Comparison of ENCODE assay signal across 8 cellular contexts in genomic region chr11:63813563-63814382, GRCh38.
A peak's percentile ranks its signal among the peaks of the same experiment; 100 is the strongest.
DNase-seq lines count a peak whose midpoint lies in the region; ATAC-seq, FAIRE-seq and TF ChIP-seq lines count a peak whose summit lies in the region.

No MANE protein-coding gene starts in this region.

- H3K27ac ChIP-seq in OCI-LY1 (ENCODE audit: low read depth, low read length, poor library complexity, severe bottlenecking) (peak overlapping the region; percentile 69), neutrophil (no peak overlapping the region)

- H3K4me1 ChIP-seq in OCI-LY1 (ENCODE audit: insufficient read depth, low read length, severe bottlenecking) = peaks cover 18% of the 10 kb centered on the region
- H3K4me1 ChIP-seq in neutrophil (ENCODE audit: control insufficient read depth in 1 of 2, insufficient read depth in 1 of 2, low read depth in 1 of 2, low read length in 1 of 2) = peaks cover 16 to 20% of the 10 kb centered on the region in 2 experiments

- no peak overlapping the region for H2AFZ ChIP-seq in OCI-LY1 (ENCODE audit: low read length)

- H3K36me3 ChIP-seq in OCI-LY1 (ENCODE audit: insufficient read depth, low read length) (peaks cover 40% of the 10 kb centered on the region), neutrophil (no peaks in the 10 kb centered on the region)

- H3K27me3 ChIP-seq in OCI-LY1 (ENCODE audit: insufficient read depth, low read length) (no peaks in the 10 kb centered on the region), neutrophil (peaks cover 46% of the 10 kb centered on the region)

- H3K27ac Mint-ChIP-seq in activated naive CD4-positive, alpha-beta T cell treated with anti-CD3 and anti-CD28 coated beads, Interleukin-2, amount 50 U/mL, for 24 hours = no peak overlapping the region

- H3K36me3 Mint-ChIP-seq in activated naive CD4-positive, alpha-beta T cell treated with anti-CD3 and anti-CD28 coated beads, Interleukin-2, amount 50 U/mL, for 24 hours = peaks cover 2% of the 10 kb centered on the region

- TF ChIP-seq CTCF in OCI-LY1 (IDR thresholded peaks at IDR 0.05; ENCODE audit: low read length) = no peak
- no peak for TF ChIP-seq CTCF in neutrophil (IDR thresholded peaks at IDR 0.05)

- DNase-seq in Ammon's horn (ENCODE audit: low spot score) (peak; percentile 54), germinal center (ENCODE audit: low spot score) (peak; percentile 65), RCC 7860 (ENCODE audit: low spot score) (no peak)

- no peaks in the 10 kb centered on the region for H4K20me1 ChIP-seq in OCI-LY1 (ENCODE audit: insufficient read depth, low read length)

- H3K9me3 ChIP-seq in OCI-LY1 (ENCODE audit: low read length) (no peaks in the 10 kb centered on the region), neutrophil (no peaks in the 10 kb centered on the region)

- H3K4me3 Mint-ChIP-seq in activated naive CD4-positive, alpha-beta T cell treated with anti-CD3 and anti-CD28 coated beads, Interleukin-2, amount 50 U/mL, for 24 hours = peak overlapping the region; percentile 78

- H3K4me1 Mint-ChIP-seq in activated naive CD4-positive, alpha-beta T cell treated with anti-CD3 and anti-CD28 coated beads, Interleukin-2, amount 50 U/mL, for 24 hours = peaks cover 21% of the 10 kb centered on the region

- ATAC-seq in GM18868 (IDR thresholded peaks at IDR 0.05; ENCODE audit: unreplicated experiment) (peak; percentile 38), HG03097 (IDR thresholded peaks at IDR 0.05; ENCODE audit: low FRiP score, unreplicated experiment) (peak; percentile 36)

- H3K4me3 ChIP-seq in OCI-LY1 (ENCODE audit: low read depth, low read length, poor library complexity, severe bottlenecking) (peak overlapping the region; percentile 99), neutrophil (ENCODE audit: low read depth in 1 of 2, low read length in 1 of 2) (peak overlapping the region; percentile 58 to 71)

- no peaks in the 10 kb centered on the region for H3K9me2 ChIP-seq in OCI-LY1 (ENCODE audit: low read depth, low read length)

- peak overlapping the region; percentile 99 for H3K9ac ChIP-seq in OCI-LY1 (ENCODE audit: low read length)

- H3K27me3 Mint-ChIP-seq in activated naive CD4-positive, alpha-beta T cell treated with anti-CD3 and anti-CD28 coated beads, Interleukin-2, amount 50 U/mL, for 24 hours = no peaks in the 10 kb centered on the region

- peaks cover 23% of the 10 kb centered on the region for H3K79me2 ChIP-seq in OCI-LY1 (ENCODE audit: insufficient read depth, low read length)

- no peaks in the 10 kb centered on the region for H3F3A ChIP-seq in OCI-LY1 (ENCODE audit: insufficient read depth, low read length)

- no peaks in the 10 kb centered on the region for H3K9me3 Mint-ChIP-seq in activated naive CD4-positive, alpha-beta T cell treated with anti-CD3 and anti-CD28 coated beads, Interleukin-2, amount 50 U/mL, for 24 hours

- no peak for FAIRE-seq in RCC 7860 (lab: Jason Lieb, UNC)

- peak overlapping the region; percentile 92 for H3K4me2 ChIP-seq in OCI-LY1 (ENCODE audit: low read length)
